8 cellular contexts compared by ENCODE assay signal in the genomic region with DNA sequence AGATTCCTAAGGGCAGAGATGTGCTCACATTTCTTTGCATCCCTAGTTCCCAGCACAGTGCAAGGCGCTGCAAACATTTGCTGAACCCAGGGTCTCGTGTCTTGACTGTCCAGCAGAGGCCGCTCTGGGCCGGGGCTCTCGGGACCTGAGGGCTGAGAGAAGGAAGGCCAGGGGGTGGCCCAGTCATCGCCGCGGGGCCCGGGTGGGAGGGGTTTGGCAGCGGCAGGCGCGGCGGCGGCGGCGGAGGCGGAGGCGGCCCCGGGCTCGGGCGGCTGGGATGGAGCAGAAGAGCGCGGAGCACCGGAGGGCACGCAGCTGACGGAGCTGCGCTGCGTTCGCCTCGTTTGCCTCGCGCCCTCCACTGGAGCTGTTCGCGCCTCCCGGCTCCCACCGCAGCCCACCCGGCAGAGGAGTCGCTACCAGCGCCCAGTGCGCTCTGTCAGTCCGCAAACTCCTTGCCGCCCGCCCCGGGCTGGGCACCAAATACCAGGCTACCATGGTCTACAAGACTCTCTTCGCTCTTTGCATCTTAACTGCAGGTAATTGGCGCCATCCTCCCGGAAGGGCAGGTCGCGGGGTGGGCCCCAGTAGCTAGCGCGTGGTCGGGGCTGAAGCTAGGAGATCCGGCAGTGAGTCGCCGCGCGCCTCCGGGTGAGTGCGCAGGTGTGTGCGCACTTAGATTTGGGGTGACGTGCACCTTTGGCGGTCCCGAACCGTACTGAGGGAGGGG. TPM values are rescaled to one million over a fixed set of nuclear protein-coding genes. Genes with fewer than 3 reads are reported as not detected.
DNase-seq lines count a peak whose midpoint lies in the region; ATAC-seq lines count a peak whose summit lies in the region.

A gene with protein sequence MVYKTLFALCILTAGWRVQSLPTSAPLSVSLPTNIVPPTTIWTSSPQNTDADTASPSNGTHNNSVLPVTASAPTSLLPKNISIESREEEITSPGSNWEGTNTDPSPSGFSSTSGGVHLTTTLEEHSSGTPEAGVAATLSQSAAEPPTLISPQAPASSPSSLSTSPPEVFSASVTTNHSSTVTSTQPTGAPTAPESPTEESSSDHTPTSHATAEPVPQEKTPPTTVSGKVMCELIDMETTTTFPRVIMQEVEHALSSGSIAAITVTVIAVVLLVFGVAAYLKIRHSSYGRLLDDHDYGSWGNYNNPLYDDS (plus strand): TSS at position 285 of the 730 bp plus-strand sequence. CDS start 212 bp downstream, at position 497.

- no peaks in the 10 kb centered on the region for H3K9me3 ChIP-seq in T-helper 17 cell (ENCODE audit: control insufficient read depth, low read length, poor library complexity, severe bottlenecking)
- no peaks in the 10 kb centered on the region for H3K9me3 ChIP-seq in endocrine pancreas (ENCODE audit: control insufficient read depth, low read length)

- DNase-seq in activated gamma-delta T cell (lab: John Stamatoyannopoulos, UW), result peak; percentile 6
- no peak for DNase-seq in activated gamma-delta T cell treated with Interleukin-2 at 50 U/mL for 16 hours
- DNase-seq in NCI-H1048 (lab: John Stamatoyannopoulos, UW), result peak; percentile 28
- DNase-seq in T-helper 17 cell, result no peak
- peak; percentile 67 for DNase-seq in memory B cell (ENCODE audit: low spot score in 2 of 2)
- peak; percentile 3 for DNase-seq in stimulated activated CD8-positive, alpha-beta memory T cell treated with anti-CD3 and anti-CD28 coated beads, Interleukin-7, amount 100 ng/mL, for 24 hours (ENCODE audit: low read depth)

- H3K4me3 Mint-ChIP-seq in T-helper 17 cell, result peak within 1 kb of the TSS; percentile 63
- H3K4me3 Mint-ChIP-seq in memory B cell, result peak within 1 kb of the TSS; percentile 98

- peaks cover 42% of the 10 kb centered on the region for H3K27me3 Mint-ChIP-seq in T-helper 17 cell
- no peaks in the 10 kb centered on the region for H3K27me3 Mint-ChIP-seq in memory B cell

- H3K9me3 Mint-ChIP-seq in memory B cell, result no peaks in the 10 kb centered on the region

- ATAC-seq in HG02610 (IDR thresholded peaks at IDR 0.05; ENCODE audit: unreplicated experiment) (peak; percentile 76), T-helper 17 cell (peak; percentile 66), memory B cell (ENCODE audit: low read depth) (peak; percentile 74)

- H3K27ac Mint-ChIP-seq in T-helper 17 cell (no peak within 1 kb of the TSS), memory B cell (peak within 1 kb of the TSS; percentile 96)

- H3K36me3 Mint-ChIP-seq in T-helper 17 cell (ENCODE audit: low read depth) (no peaks in the 10 kb centered on the region), memory B cell (no peaks in the 10 kb centered on the region)

- peak within 1 kb of the TSS; percentile 94 for H3K4me3 ChIP-seq in endocrine pancreas (ENCODE audit: control insufficient read depth, insufficient read depth, low read length)

- peaks cover 15% of the 10 kb centered on the region for H3K4me1 ChIP-seq in endocrine pancreas (ENCODE audit: control insufficient read depth, insufficient read depth, low read length)

- no peaks in the 10 kb centered on the region for H3K27me3 ChIP-seq in endocrine pancreas (ENCODE audit: control insufficient read depth, insufficient read depth, low read length)

- H3K4me1 Mint-ChIP-seq in T-helper 17 cell (peaks cover 12% of the 10 kb centered on the region), memory B cell (peaks cover 26% of the 10 kb centered on the region)

- peak within 1 kb of the TSS; percentile 99 for H3K9ac ChIP-seq in endocrine pancreas (ENCODE audit: control insufficient read depth, insufficient read depth, low read length)

- no peaks in the 10 kb centered on the region for H3K36me3 ChIP-seq in endocrine pancreas (ENCODE audit: control insufficient read depth, insufficient read depth, low read length)

RNA-seq across cellular contexts. Expression of the gene that starts here (rescaled TPM):
- total RNA-seq in T-helper 17 cell, result under 1 TPM; 0.13 to 0.52 TPM

Comparison
In these comparisons a context has a peak if more than half of its experiments do, and no peak if none do; other contexts are left out.
1. DNase-seq: peak in activated gamma-delta T cell (single experiment), NCI-H1048 (single experiment), memory B cell (2 of 2) and stimulated activated CD8-positive, alpha-beta memory T cell treated with anti-CD3 and anti-CD28 coated beads, Interleukin-7, amount 100 ng/mL, for 24 hours (single experiment); none in activated gamma-delta T cell treated with Interleukin-2 at 50 U/mL for 16 hours (single experiment) and T-helper 17 cell (0 of 3).
2. Peak in ATAC-seq in T-helper 17 cell; RNA of the gene not detected or under 1 TPM.
3. Peak in every context shown above with its lines, with median percentiles within 50 percentile points of each other: ATAC-seq.